In genomic region chrX:109534933-109535332, GRCh38 we compare ENCODE assay signal across 24 cellular contexts. TPM values are rescaled to one million over a fixed set of nuclear protein-coding genes. Genes with fewer than 3 reads are reported as not detected.
DNase-seq lines count a peak whose midpoint lies in the region; ATAC-seq and TF ChIP-seq lines count a peak whose summit lies in the region.
"Had no signal": no experiment of that assay in that cellular context is flagged by ENCODE, and none has a peak within 500 bp of the region (broad histone marks: within the 10 kb centered on the region; RNA-seq: fewer than 3 reads in every experiment).

No MANE protein-coding gene starts in this region.

- H3K27ac Mint-ChIP-seq in activated T-helper 17 cell treated with anti-CD3 and anti-CD28 coated beads, Interleukin-2, amount 50 U/mL, for 72 hours: no peak overlapping the region
- peak overlapping the region; percentile 40 to 99 for H3K27ac Mint-ChIP-seq in natural killer cell treated with Interleukin-12 subunit alpha and Interleukin-12 subunit beta and Interleukin-15 and Interleukin-18, amount 100 ng/mL, for 72 hours
- H3K27ac Mint-ChIP-seq in type B pancreatic cell: peak overlapping the region; percentile 98
- H3K27ac Mint-ChIP-seq in stimulated activated naive CD8-positive, alpha-beta T cell treated with anti-CD3 and anti-CD28 coated beads, Interleukin-15, amount 100 ng/mL, for 72 hours: no peak overlapping the region

- peaks cover 15% of the 10 kb centered on the region for H3K27me3 Mint-ChIP-seq in activated T-helper 17 cell treated with anti-CD3 and anti-CD28 coated beads, Interleukin-2, amount 50 U/mL, for 72 hours
- peaks cover 0 to 5% of the 10 kb centered on the region in 2 donors for H3K27me3 Mint-ChIP-seq in natural killer cell treated with Interleukin-12 subunit alpha and Interleukin-12 subunit beta and Interleukin-15 and Interleukin-18, amount 100 ng/mL, for 72 hours
- peaks cover 38% of the 10 kb centered on the region for H3K27me3 Mint-ChIP-seq in type B pancreatic cell
- peaks cover 21% of the 10 kb centered on the region for H3K27me3 Mint-ChIP-seq in stimulated activated naive CD8-positive, alpha-beta T cell treated with anti-CD3 and anti-CD28 coated beads, Interleukin-15, amount 100 ng/mL, for 72 hours
- H3K27me3 Mint-ChIP-seq: B cell had no signal

- ATAC-seq in activated T-helper 17 cell treated with anti-CD3 and anti-CD28 coated beads, Interleukin-2, amount 50 U/mL, for 72 hours (replicated peaks): no peak
- no peak for ATAC-seq in natural killer cell treated with Interleukin-12 subunit alpha and Interleukin-12 subunit beta and Interleukin-15 and Interleukin-18, amount 100 ng/mL, for 72 hours
- no peak for ATAC-seq in stimulated activated naive CD8-positive, alpha-beta T cell treated with anti-CD3 and anti-CD28 coated beads, Interleukin-15, amount 100 ng/mL, for 72 hours
- ATAC-seq: Panc1 had no signal

- peaks cover 3% of the 10 kb centered on the region for H3K9me3 Mint-ChIP-seq in activated T-helper 17 cell treated with anti-CD3 and anti-CD28 coated beads, Interleukin-2, amount 50 U/mL, for 72 hours
- H3K9me3 Mint-ChIP-seq in natural killer cell treated with Interleukin-12 subunit alpha and Interleukin-12 subunit beta and Interleukin-15 and Interleukin-18, amount 100 ng/mL, for 72 hours: peaks cover 3% of the 10 kb centered on the region
- H3K9me3 Mint-ChIP-seq in type B pancreatic cell: peaks cover 6% of the 10 kb centered on the region
- H3K9me3 Mint-ChIP-seq in stimulated activated naive CD8-positive, alpha-beta T cell treated with anti-CD3 and anti-CD28 coated beads, Interleukin-15, amount 100 ng/mL, for 72 hours: no peaks in the 10 kb centered on the region

- peaks cover 7% of the 10 kb centered on the region for H3K36me3 Mint-ChIP-seq in activated T-helper 17 cell treated with anti-CD3 and anti-CD28 coated beads, Interleukin-2, amount 50 U/mL, for 72 hours (ENCODE audit: low read depth)
- no peaks in the 10 kb centered on the region for H3K36me3 Mint-ChIP-seq in natural killer cell treated with Interleukin-12 subunit alpha and Interleukin-12 subunit beta and Interleukin-15 and Interleukin-18, amount 100 ng/mL, for 72 hours
- peaks cover 3% of the 10 kb centered on the region for H3K36me3 Mint-ChIP-seq in type B pancreatic cell

- no peaks in the 10 kb centered on the region for H3K4me1 Mint-ChIP-seq in activated T-helper 17 cell treated with anti-CD3 and anti-CD28 coated beads, Interleukin-2, amount 50 U/mL, for 72 hours
- peaks cover 22 to 32% of the 10 kb centered on the region in 2 donors for H3K4me1 Mint-ChIP-seq in natural killer cell treated with Interleukin-12 subunit alpha and Interleukin-12 subunit beta and Interleukin-15 and Interleukin-18, amount 100 ng/mL, for 72 hours (ENCODE audit: low read depth in 2 of 2)
- H3K4me1 Mint-ChIP-seq in type B pancreatic cell (ENCODE audit: unreplicated experiment): peaks cover 5% of the 10 kb centered on the region
- H3K4me1 Mint-ChIP-seq in stimulated activated naive CD8-positive, alpha-beta T cell treated with anti-CD3 and anti-CD28 coated beads, Interleukin-15, amount 100 ng/mL, for 72 hours: peaks cover 6% of the 10 kb centered on the region

- DNase-seq in NCI-H748 (lab: John Stamatoyannopoulos, UW; ENCODE audit: unreplicated experiment): peak; percentile 3
- no peak for DNase-seq in NCI-H748 treated with DMSO at 0.1 percent for 48 hours (lab: John Stamatoyannopoulos, UW)
- no peak for DNase-seq in natural killer cell treated with Interleukin-12 subunit alpha and Interleukin-12 subunit beta and Interleukin-15 and Interleukin-18, amount 100 ng/mL, for 72 hours (ENCODE audit: low spot score)
- DNase-seq in type B pancreatic cell (ENCODE audit: extremely low spot score, unreplicated experiment): no peak
- no peak for DNase-seq in activated T-cell treated with anti-CD3 and anti-CD28 coated beads, Interleukin-2, amount 50 U/mL, for 48 hours
- no peak for DNase-seq in NCI-H128 (lab: John Stamatoyannopoulos, UW; ENCODE audit: unreplicated experiment)
- no peak for DNase-seq in stimulated activated naive CD8-positive, alpha-beta T cell treated with anti-CD3 and anti-CD28 coated beads, Interleukin-15, amount 100 ng/mL, for 72 hours
- DNase-seq: CD8-positive, alpha-beta memory T cell; DMS153; DND-41; H7; Kasumi-1; NCI-H1092 treated with DMSO at 0.1 percent for 48 hours; NCI-H1436 treated with DMSO at 0.1 percent for 48 hours; NCI-H2107; NCI-H524; NCI-H82; SHP77 had no signal

- TF ChIP-seq CTCF in type B pancreatic cell (conservative IDR thresholded peaks at IDR 0.05): no peak

- H3K4me3 Mint-ChIP-seq in activated T-helper 17 cell treated with anti-CD3 and anti-CD28 coated beads, Interleukin-2, amount 50 U/mL, for 72 hours: peak overlapping the region; percentile 94
- H3K4me3 Mint-ChIP-seq in natural killer cell treated with Interleukin-12 subunit alpha and Interleukin-12 subunit beta and Interleukin-15 and Interleukin-18, amount 100 ng/mL, for 72 hours: peak overlapping the region; percentile 63
- H3K4me3 Mint-ChIP-seq in type B pancreatic cell: peak overlapping the region; percentile 59
- no peak overlapping the region for H3K4me3 Mint-ChIP-seq in stimulated activated naive CD8-positive, alpha-beta T cell treated with anti-CD3 and anti-CD28 coated beads, Interleukin-15, amount 100 ng/mL, for 72 hours

RNA-seq across cellular contexts. Expression of gene NXT2, which starts 1.7 kb away (rescaled TPM):
- total RNA-seq in activated T-helper 17 cell treated with anti-CD3 and anti-CD28 coated beads, Interleukin-2, amount 50 U/mL, for 72 hours: 10 to 100 TPM in 1 of 2 donors, 1 to 10 TPM in 1; 8.8 to 10.1 TPM
- total RNA-seq in natural killer cell treated with Interleukin-12 subunit alpha and Interleukin-12 subunit beta and Interleukin-15 and Interleukin-18, amount 100 ng/mL, for 72 hours: 10 to 100 TPM in 1 of 2 donors, 1 to 10 TPM in 1; 7.0 to 11.1 TPM
- 13.4 and 27.6 TPM in 2 replicates for total RNA-seq in type B pancreatic cell (ENCODE audit: low replicate concordance)

RNA-seq across cellular contexts. Expression of gene GUCY2F, which starts 53.0 kb away (rescaled TPM):
- total RNA-seq in activated T-helper 17 cell treated with anti-CD3 and anti-CD28 coated beads, Interleukin-2, amount 50 U/mL, for 72 hours: not detected
- not detected for total RNA-seq in natural killer cell treated with Interleukin-12 subunit alpha and Interleukin-12 subunit beta and Interleukin-15 and Interleukin-18, amount 100 ng/mL, for 72 hours
- 0.39 TPM in 1 of 2 replicates, not detected in the other for total RNA-seq in type B pancreatic cell (ENCODE audit: low replicate concordance)
- total RNA-seq: B cell; CD8-positive, alpha-beta memory T cell; HT-29; M059J; SK-MEL-5 had no signal

Comparison
In these comparisons a context has a peak if more than half of its experiments do, and no peak if none do; other contexts are left out.
1. H3K27ac Mint-ChIP-seq: peak in natural killer cell treated with Interleukin-12 subunit alpha and Interleukin-12 subunit beta and Interleukin-15 and Interleukin-18, amount 100 ng/mL, for 72 hours (2 of 2) and type B pancreatic cell (single experiment); none in activated T-helper 17 cell treated with anti-CD3 and anti-CD28 coated beads, Interleukin-2, amount 50 U/mL, for 72 hours (single experiment) and stimulated activated naive CD8-positive, alpha-beta T cell treated with anti-CD3 and anti-CD28 coated beads, Interleukin-15, amount 100 ng/mL, for 72 hours (0 of 2).
2. H3K4me3 Mint-ChIP-seq: peak in activated T-helper 17 cell treated with anti-CD3 and anti-CD28 coated beads, Interleukin-2, amount 50 U/mL, for 72 hours (single experiment), natural killer cell treated with Interleukin-12 subunit alpha and Interleukin-12 subunit beta and Interleukin-15 and Interleukin-18, amount 100 ng/mL, for 72 hours (single experiment) and type B pancreatic cell (single experiment); none in stimulated activated naive CD8-positive, alpha-beta T cell treated with anti-CD3 and anti-CD28 coated beads, Interleukin-15, amount 100 ng/mL, for 72 hours (0 of 2).